Comparison of ENCODE assay signal across 8 cellular contexts in genomic region chr22:37484115-37485005, GRCh38. TPM values are rescaled to one million over a fixed set of nuclear protein-coding genes. Genes with fewer than 3 reads are reported as not detected.
DNase-seq lines count a peak whose midpoint lies in the region; ATAC-seq and TF ChIP-seq lines count a peak whose summit lies in the region.

No MANE protein-coding gene starts in this region.

- H3K4me1 Mint-ChIP-seq in endodermal cell, result peaks cover 26% of the 10 kb centered on the region

- H3K27me3 Mint-ChIP-seq in endodermal cell (ENCODE audit: insufficient read depth), result peaks cover 4% of the 10 kb centered on the region

- H3K36me3 ChIP-seq in endodermal cell (ENCODE audit: control insufficient read depth, insufficient read depth, low read length) (no peaks in the 10 kb centered on the region), psoas muscle (ENCODE audit: insufficient read depth in 1 of 2, low read depth in 1 of 2) (no peaks in the 10 kb centered on the region), upper lobe of right lung (peaks cover 6% of the 10 kb centered on the region)

- no peak overlapping the region for H3K9ac ChIP-seq in endodermal cell (ENCODE audit: extremely low read depth, low read length, poor library complexity, severe bottlenecking)

- 85 to 86% methylated on average over 22 to 31 of the region's 35 CpGs for WGBS in endodermal cell (ENCODE audit: insufficient coverage in 1 of 2, insufficient read length in 1 of 2), 2 experiments
- 44 to 48% (median 46%) methylated on average over 35 of the region's 35 CpGs for WGBS in psoas muscle, 3 donors

- intact Hi-C loops in psoas muscle (cut with DNase I) (no loop called here), upper lobe of right lung (cut with DNase I) (no loop called here)

- no peaks in the 10 kb centered on the region for H3K36me3 Mint-ChIP-seq in endodermal cell (ENCODE audit: low read depth)

- in situ Hi-C loops in KBM-7 (cut with MboI; ENCODE audit: low pct_unique_long_range_greater_than_20kb, low sequenced_read_pairs), result no loop called here

- peaks cover 4% of the 10 kb centered on the region for H3K4me1 ChIP-seq in endodermal cell (ENCODE audit: control insufficient read depth, insufficient read depth, low read length)
- no peaks in the 10 kb centered on the region for H3K4me1 ChIP-seq in psoas muscle
- peaks cover 17% of the 10 kb centered on the region for H3K4me1 ChIP-seq in upper lobe of right lung

- H3K4me3 Mint-ChIP-seq in endodermal cell, result no peak overlapping the region

- H3K27ac Mint-ChIP-seq in endodermal cell, result no peak overlapping the region

- DNase-seq in GF-D8 (lab: John Stamatoyannopoulos, UW) (peak; percentile 87), KBM-7 (peak; percentile 96), endodermal cell (no peak), psoas muscle (peak; percentile 69 to 81), upper lobe of right lung (peak; percentile 91), NCI-H1417 treated with DMSO at 0.1 percent for 48 hours (lab: John Stamatoyannopoulos, UW) (no peak)
- DNase-seq in activated CD4-positive, alpha-beta T cell treated with anti-CD3 and anti-CD28 coated beads, Interleukin-2, amount 50 U/mL, for 48 hours, result peak; percentile 82 to 89

- no peaks in the 10 kb centered on the region for H3K9me3 Mint-ChIP-seq in endodermal cell

- H3K27ac ChIP-seq in endodermal cell (ENCODE audit: low read depth, low read length) (peak overlapping the region; percentile 98), psoas muscle (peak overlapping the region; percentile 46), upper lobe of right lung (peak overlapping the region; percentile 90)

- no peak for TF ChIP-seq CTCF in endodermal cell (conservative IDR thresholded peaks at IDR 0.05)
- no peak for TF ChIP-seq CTCF in psoas muscle (IDR thresholded peaks at IDR 0.05)
- no peak for TF ChIP-seq CTCF in upper lobe of right lung (IDR thresholded peaks at IDR 0.05)

- H3K27me3 ChIP-seq in endodermal cell (ENCODE audit: control insufficient read depth, insufficient read depth, low read length, poor library complexity, severe bottlenecking), result no peaks in the 10 kb centered on the region
- H3K27me3 ChIP-seq in psoas muscle (ENCODE audit: insufficient read depth in 3 of 3, low read length in 2 of 3), result peaks cover 0 to 15% (median 8%) of the 10 kb centered on the region in 3 donors
- H3K27me3 ChIP-seq in upper lobe of right lung, result no peaks in the 10 kb centered on the region

- ATAC-seq in psoas muscle, result peak in 3 of 4 donors; percentile 19 to 56 (median 29)
- ATAC-seq in upper lobe of right lung, result peak; percentile 78
- ATAC-seq in GM21619 (IDR thresholded peaks at IDR 0.05; ENCODE audit: unreplicated experiment), result no peak

- H3K4me3 ChIP-seq in endodermal cell (ENCODE audit: low read length) (no peak overlapping the region), psoas muscle (peak overlapping the region; percentile 52), upper lobe of right lung (peak overlapping the region; percentile 63)

- H3K9me3 ChIP-seq in endodermal cell (ENCODE audit: control insufficient read depth, low read length), result no peaks in the 10 kb centered on the region
- H3K9me3 ChIP-seq in psoas muscle, result no peaks in the 10 kb centered on the region
- H3K9me3 ChIP-seq in upper lobe of right lung, result no peaks in the 10 kb centered on the region

RNA-seq across cellular contexts. Expression of gene MFNG, which starts 1.8 kb away (rescaled TPM):
- total RNA-seq in endodermal cell (1 to 10 TPM; 1.9 to 6.6 TPM), psoas muscle (1 to 10 TPM; 4.5 to 8.0 (median 7.7) TPM), upper lobe of right lung (53.5 TPM)
- polyA plus RNA-seq in endodermal cell (2013, experiment 1 of 2), result 25.3 TPM
- polyA plus RNA-seq in endodermal cell (2013, experiment 2 of 2), result 22.9 TPM
- 1 to 10 TPM; 4.3 to 9.6 (median 8.2) TPM for polyA plus RNA-seq in psoas muscle

RNA-seq across cellular contexts. Expression of gene CARD10, which starts 34.9 kb away (rescaled TPM):
- total RNA-seq in endodermal cell, result 10 to 100 TPM; 20.3 to 24.4 TPM
- polyA plus RNA-seq in endodermal cell (2013, experiment 1 of 2), result 4.8 TPM
- 6.1 TPM for polyA plus RNA-seq in endodermal cell (2013, experiment 2 of 2)
- total RNA-seq in psoas muscle, result 1 to 10 TPM; 3.8 to 8.0 (median 4.5) TPM
- polyA plus RNA-seq in psoas muscle, result 1 to 10 TPM; 2.9 to 6.9 (median 4.1) TPM
- total RNA-seq in upper lobe of right lung, result 17.0 TPM

RNA-seq across cellular contexts. Expression of gene ELFN2, which starts 57.1 kb away (rescaled TPM):
- total RNA-seq in endodermal cell (under 1 TPM; 0.40 to 0.46 TPM), psoas muscle (not detected), upper lobe of right lung (0.72 TPM)
- 2.1 TPM for polyA plus RNA-seq in endodermal cell (2013, experiment 1 of 2)
- 1.7 TPM for polyA plus RNA-seq in endodermal cell (2013, experiment 2 of 2)
- polyA plus RNA-seq in psoas muscle, result under 1 TPM; 0.01 to 0.05 (median 0.01) TPM

Comparison
In these comparisons a context has a peak if more than half of its experiments do, and no peak if none do; other contexts are left out.
1. DNase-seq: peak in GF-D8 (single experiment), KBM-7 (single experiment), activated CD4-positive, alpha-beta T cell treated with anti-CD3 and anti-CD28 coated beads, Interleukin-2, amount 50 U/mL, for 48 hours (2 of 2), psoas muscle (2 of 2) and upper lobe of right lung (single experiment); none in endodermal cell (single experiment) and NCI-H1417 treated with DMSO at 0.1 percent for 48 hours (single experiment).
2. H3K27ac ChIP-seq: peak in every context shown above with its lines; median percentile 98 in endodermal cell; 90 in upper lobe of right lung; 46 in psoas muscle.